In genomic region chr15:101723874-101724674, GRCh38 we compare ENCODE assay signal across 1 cellular context.
TF ChIP-seq lines count a peak whose summit lies in the region.

TARS3 (minus strand) TSS chr15:101724473; CDS start chr15:101724387, 86 bp downstream.

TF ChIP-seq in K562, 482 proteins besides CTCF, POLR2A, EP300 and RAD21 (continued from another document and continues in another):
- TF ChIP-seq BRCA1 (IDR thresholded peaks at IDR 0.05) (no peak), BRCA1 (CRISPR knock-in tag; IDR thresholded peaks at IDR 0.05) (peak; percentile 99; the same call in 1 of the 2 replicates), ZNF146 (CRISPR knock-in tag; IDR thresholded peaks at IDR 0.05; ENCODE audit: unreplicated experiment) (no peak), E2F8 (IDR thresholded peaks at IDR 0.05; ENCODE audit: low read depth, partially characterized antibody) (no peak), ASH1L (IDR thresholded peaks at IDR 0.05; ENCODE audit: borderline replicate concordance, low read depth, partially characterized antibody) (no peak), ZBTB49 (CRISPR knock-in tag; IDR thresholded peaks at IDR 0.05; ENCODE audit: borderline replicate concordance) (no peak), MCM2 (IDR thresholded peaks at IDR 0.05; ENCODE audit: low read depth) (no peak), HDAC3 (IDR thresholded peaks at IDR 0.05; ENCODE audit: borderline replicate concordance, partially characterized antibody) (no peak), CREB1 (IDR thresholded peaks at IDR 0.05) (no peak; the same call in 1 of the 2 replicates), CREB1 (CRISPR knock-in tag; IDR thresholded peaks at IDR 0.05) (peak; percentile 76), RBM15 (IDR thresholded peaks at IDR 0.05; ENCODE audit: insufficient read depth, low read length) (no peak), GATAD2A (IDR thresholded peaks at IDR 0.05) (peak; percentile 79; the same call in 1 of the 2 replicates), SUPT5H (IDR thresholded peaks at IDR 0.05) (peak; percentile 68; the same call in 1 of the 2 replicates), SOX6 (IDR thresholded peaks at IDR 0.05) (no peak), NCOR1 (IDR thresholded peaks at IDR 0.05) (no peak; the same call in 1 of the 2 replicates), CHAMP1 (IDR thresholded peaks at IDR 0.05) (no peak), NR1H2 (CRISPR knock-in tag; IDR thresholded peaks at IDR 0.05) (no peak), NUFIP1 (IDR thresholded peaks at IDR 0.05; ENCODE audit: partially characterized antibody) (no peak), HNRNPLL (IDR thresholded peaks at IDR 0.05; ENCODE audit: low read depth, low read length, poor library complexity, severe bottlenecking) (peak; percentile 77), TEAD4 (IDR thresholded peaks at IDR 0.05; ENCODE audit: low read length) (no peak), TEAD4 (CRISPR knock-in tag; IDR thresholded peaks at IDR 0.05; ENCODE audit: borderline replicate concordance) (no peak), POLR2H (tag; IDR thresholded peaks at IDR 0.05; ENCODE audit: low read depth) (peak; percentile 87), NFIX (CRISPR knock-in tag; IDR thresholded peaks at IDR 0.05; ENCODE audit: low read depth) (no peak), HDGF (IDR thresholded peaks at IDR 0.05) (no peak), ZSCAN29 (IDR thresholded peaks at IDR 0.05) (0 out of 2 replicates have a peak, but pooled peaks have one; percentile 12), CBFB (CRISPR knock-in tag; IDR thresholded peaks at IDR 0.05) (no peak), NFXL1 (CRISPR knock-in tag; IDR thresholded peaks at IDR 0.05) (no peak), HNRNPK (IDR thresholded peaks at IDR 0.05; ENCODE audit: low read depth, low read length, poor library complexity, severe bottlenecking) (no peak), TRIM24 (IDR thresholded peaks at IDR 0.05) (no peak), RNF2 (IDR thresholded peaks at IDR 0.05) (no peak), ZNF444 (CRISPR knock-in tag; IDR thresholded peaks at IDR 0.05) (no peak), CBX2 (IDR thresholded peaks at IDR 0.05; ENCODE audit: insufficient read depth, low read length, poor library complexity, severe bottlenecking) (no peak), ZNF23 (CRISPR knock-in tag; IDR thresholded peaks at IDR 0.05) (no peak), POLR2G (IDR thresholded peaks at IDR 0.05; ENCODE audit: low read depth, low read length) (peak; percentile 97), TAF15 (IDR thresholded peaks at IDR 0.05; ENCODE audit: low read depth, low read length) (no peak)
- TF ChIP-seq, protein P1, sequence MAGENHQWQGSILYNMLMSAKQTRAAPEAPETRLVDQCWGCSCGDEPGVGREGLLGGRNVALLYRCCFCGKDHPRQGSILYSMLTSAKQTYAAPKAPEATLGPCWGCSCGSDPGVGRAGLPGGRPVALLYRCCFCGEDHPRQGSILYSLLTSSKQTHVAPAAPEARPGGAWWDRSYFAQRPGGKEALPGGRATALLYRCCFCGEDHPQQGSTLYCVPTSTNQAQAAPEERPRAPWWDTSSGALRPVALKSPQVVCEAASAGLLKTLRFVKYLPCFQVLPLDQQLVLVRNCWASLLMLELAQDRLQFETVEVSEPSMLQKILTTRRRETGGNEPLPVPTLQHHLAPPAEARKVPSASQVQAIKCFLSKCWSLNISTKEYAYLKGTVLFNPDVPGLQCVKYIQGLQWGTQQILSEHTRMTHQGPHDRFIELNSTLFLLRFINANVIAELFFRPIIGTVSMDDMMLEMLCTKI (IDR thresholded peaks at IDR 0.05; ENCODE audit: partially characterized antibody) = no peak
- TF ChIP-seq, protein P2, sequence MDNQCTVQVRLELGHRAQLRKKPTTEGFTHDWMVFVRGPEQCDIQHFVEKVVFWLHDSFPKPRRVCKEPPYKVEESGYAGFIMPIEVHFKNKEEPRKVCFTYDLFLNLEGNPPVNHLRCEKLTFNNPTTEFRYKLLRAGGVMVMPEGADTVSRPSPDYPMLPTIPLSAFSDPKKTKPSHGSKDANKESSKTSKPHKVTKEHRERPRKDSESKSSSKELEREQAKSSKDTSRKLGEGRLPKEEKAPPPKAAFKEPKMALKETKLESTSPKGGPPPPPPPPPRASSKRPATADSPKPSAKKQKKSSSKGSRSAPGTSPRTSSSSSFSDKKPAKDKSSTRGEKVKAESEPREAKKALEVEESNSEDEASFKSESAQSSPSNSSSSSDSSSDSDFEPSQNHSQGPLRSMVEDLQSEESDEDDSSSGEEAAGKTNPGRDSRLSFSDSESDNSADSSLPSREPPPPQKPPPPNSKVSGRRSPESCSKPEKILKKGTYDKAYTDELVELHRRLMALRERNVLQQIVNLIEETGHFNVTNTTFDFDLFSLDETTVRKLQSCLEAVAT (IDR thresholded peaks at IDR 0.05) = peak in 1 of 2 experiments; percentile 97; a peak in 2 of 4 replicates
- TF ChIP-seq, protein P3, sequence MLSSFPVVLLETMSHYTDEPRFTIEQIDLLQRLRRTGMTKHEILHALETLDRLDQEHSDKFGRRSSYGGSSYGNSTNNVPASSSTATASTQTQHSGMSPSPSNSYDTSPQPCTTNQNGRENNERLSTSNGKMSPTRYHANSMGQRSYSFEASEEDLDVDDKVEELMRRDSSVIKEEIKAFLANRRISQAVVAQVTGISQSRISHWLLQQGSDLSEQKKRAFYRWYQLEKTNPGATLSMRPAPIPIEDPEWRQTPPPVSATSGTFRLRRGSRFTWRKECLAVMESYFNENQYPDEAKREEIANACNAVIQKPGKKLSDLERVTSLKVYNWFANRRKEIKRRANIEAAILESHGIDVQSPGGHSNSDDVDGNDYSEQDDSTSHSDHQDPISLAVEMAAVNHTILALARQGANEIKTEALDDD (IDR thresholded peaks at IDR 0.05) = no peak
- TF ChIP-seq, protein P4, sequence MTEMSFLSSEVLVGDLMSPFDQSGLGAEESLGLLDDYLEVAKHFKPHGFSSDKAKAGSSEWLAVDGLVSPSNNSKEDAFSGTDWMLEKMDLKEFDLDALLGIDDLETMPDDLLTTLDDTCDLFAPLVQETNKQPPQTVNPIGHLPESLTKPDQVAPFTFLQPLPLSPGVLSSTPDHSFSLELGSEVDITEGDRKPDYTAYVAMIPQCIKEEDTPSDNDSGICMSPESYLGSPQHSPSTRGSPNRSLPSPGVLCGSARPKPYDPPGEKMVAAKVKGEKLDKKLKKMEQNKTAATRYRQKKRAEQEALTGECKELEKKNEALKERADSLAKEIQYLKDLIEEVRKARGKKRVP (CRISPR knock-in tag; IDR thresholded peaks at IDR 0.05) = no peak
- TF ChIP-seq, protein P5, sequence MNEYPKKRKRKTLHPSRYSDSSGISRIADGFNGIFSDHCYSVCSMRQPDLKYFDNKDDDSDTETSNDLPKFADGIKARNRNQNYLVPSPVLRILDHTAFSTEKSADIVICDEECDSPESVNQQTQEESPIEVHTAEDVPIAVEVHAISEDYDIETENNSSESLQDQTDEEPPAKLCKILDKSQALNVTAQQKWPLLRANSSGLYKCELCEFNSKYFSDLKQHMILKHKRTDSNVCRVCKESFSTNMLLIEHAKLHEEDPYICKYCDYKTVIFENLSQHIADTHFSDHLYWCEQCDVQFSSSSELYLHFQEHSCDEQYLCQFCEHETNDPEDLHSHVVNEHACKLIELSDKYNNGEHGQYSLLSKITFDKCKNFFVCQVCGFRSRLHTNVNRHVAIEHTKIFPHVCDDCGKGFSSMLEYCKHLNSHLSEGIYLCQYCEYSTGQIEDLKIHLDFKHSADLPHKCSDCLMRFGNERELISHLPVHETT (CRISPR knock-in tag; conservative IDR thresholded peaks at IDR 0.05 in 1 of 2, IDR thresholded peaks at IDR 0.05 in 1 of 2) = peak in 1 of 2 experiments; percentile 92; a peak in 2 of 4 replicates
- TF ChIP-seq, protein P6, sequence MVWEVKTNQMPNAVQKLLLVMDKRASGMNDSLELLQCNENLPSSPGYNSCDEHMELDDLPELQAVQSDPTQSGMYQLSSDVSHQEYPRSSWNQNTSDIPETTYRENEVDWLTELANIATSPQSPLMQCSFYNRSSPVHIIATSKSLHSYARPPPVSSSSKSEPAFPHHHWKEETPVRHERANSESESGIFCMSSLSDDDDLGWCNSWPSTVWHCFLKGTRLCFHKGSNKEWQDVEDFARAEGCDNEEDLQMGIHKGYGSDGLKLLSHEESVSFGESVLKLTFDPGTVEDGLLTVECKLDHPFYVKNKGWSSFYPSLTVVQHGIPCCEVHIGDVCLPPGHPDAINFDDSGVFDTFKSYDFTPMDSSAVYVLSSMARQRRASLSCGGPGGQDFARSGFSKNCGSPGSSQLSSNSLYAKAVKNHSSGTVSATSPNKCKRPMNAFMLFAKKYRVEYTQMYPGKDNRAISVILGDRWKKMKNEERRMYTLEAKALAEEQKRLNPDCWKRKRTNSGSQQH (CRISPR knock-in tag; IDR thresholded peaks at IDR 0.05) = no peak
- TF ChIP-seq, protein P7, sequence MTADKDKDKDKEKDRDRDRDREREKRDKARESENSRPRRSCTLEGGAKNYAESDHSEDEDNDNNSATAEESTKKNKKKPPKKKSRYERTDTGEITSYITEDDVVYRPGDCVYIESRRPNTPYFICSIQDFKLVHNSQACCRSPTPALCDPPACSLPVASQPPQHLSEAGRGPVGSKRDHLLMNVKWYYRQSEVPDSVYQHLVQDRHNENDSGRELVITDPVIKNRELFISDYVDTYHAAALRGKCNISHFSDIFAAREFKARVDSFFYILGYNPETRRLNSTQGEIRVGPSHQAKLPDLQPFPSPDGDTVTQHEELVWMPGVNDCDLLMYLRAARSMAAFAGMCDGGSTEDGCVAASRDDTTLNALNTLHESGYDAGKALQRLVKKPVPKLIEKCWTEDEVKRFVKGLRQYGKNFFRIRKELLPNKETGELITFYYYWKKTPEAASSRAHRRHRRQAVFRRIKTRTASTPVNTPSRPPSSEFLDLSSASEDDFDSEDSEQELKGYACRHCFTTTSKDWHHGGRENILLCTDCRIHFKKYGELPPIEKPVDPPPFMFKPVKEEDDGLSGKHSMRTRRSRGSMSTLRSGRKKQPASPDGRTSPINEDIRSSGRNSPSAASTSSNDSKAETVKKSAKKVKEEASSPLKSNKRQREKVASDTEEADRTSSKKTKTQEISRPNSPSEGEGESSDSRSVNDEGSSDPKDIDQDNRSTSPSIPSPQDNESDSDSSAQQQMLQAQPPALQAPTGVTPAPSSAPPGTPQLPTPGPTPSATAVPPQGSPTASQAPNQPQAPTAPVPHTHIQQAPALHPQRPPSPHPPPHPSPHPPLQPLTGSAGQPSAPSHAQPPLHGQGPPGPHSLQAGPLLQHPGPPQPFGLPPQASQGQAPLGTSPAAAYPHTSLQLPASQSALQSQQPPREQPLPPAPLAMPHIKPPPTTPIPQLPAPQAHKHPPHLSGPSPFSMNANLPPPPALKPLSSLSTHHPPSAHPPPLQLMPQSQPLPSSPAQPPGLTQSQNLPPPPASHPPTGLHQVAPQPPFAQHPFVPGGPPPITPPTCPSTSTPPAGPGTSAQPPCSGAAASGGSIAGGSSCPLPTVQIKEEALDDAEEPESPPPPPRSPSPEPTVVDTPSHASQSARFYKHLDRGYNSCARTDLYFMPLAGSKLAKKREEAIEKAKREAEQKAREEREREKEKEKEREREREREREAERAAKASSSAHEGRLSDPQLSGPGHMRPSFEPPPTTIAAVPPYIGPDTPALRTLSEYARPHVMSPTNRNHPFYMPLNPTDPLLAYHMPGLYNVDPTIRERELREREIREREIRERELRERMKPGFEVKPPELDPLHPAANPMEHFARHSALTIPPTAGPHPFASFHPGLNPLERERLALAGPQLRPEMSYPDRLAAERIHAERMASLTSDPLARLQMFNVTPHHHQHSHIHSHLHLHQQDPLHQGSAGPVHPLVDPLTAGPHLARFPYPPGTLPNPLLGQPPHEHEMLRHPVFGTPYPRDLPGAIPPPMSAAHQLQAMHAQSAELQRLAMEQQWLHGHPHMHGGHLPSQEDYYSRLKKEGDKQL (CRISPR knock-in tag; IDR thresholded peaks at IDR 0.05; ENCODE audit: borderline replicate concordance) = no peak
